ENCODE assay signal across 1 cellular context in the genomic region with DNA sequence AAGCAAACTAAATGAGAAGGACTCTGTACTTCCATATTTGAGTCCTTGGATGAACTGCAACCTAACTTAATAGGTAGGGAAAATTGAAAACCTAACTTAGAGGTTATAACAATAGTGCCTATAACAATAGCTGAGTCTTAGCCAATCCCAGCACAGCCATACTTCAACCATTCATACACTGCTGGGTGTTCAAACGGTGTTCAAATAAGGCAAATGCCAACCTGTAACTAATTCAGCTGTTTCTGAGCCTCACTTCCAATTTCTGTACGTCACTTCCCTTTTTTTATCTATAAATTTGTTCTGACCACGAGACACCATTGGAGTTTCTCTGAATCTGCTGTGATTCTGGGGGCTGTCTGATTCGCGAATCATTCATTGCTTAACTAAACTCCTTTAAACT.
TF ChIP-seq lines count a peak whose summit lies in the region.

No MANE protein-coding gene starts in this region.

TF ChIP-seq in K562, 482 proteins besides CTCF, POLR2A, EP300 and RAD21:
- TF ChIP-seq TEAD4 (IDR thresholded peaks at IDR 0.05; ENCODE audit: low read length) (no peak), TEAD4 (CRISPR knock-in tag; IDR thresholded peaks at IDR 0.05; ENCODE audit: borderline replicate concordance) (no peak), EP400 (IDR thresholded peaks at IDR 0.05) (no peak), RBM39 (optimal IDR thresholded peaks at IDR 0.05; ENCODE audit: low read depth, low read length) (no peak), ZNF217 (CRISPR knock-in tag; IDR thresholded peaks at IDR 0.05) (no peak), ZNF696 (CRISPR knock-in tag; conservative IDR thresholded peaks at IDR 0.05) (no peak), PTBP1 (IDR thresholded peaks at IDR 0.05; ENCODE audit: low read depth, low read length) (no peak), ZNF444 (CRISPR knock-in tag; IDR thresholded peaks at IDR 0.05) (no peak), KDM1A (IDR thresholded peaks at IDR 0.05) (peak in 1 of 2 experiments; percentile 33; a peak in 1 of 4 replicates), CBX3 (IDR thresholded peaks at IDR 0.05; ENCODE audit: borderline replicate concordance in 1 of 2, low read length in 2 of 2) (no peak), SIN3B (IDR thresholded peaks at IDR 0.05; ENCODE audit: low read depth) (no peak), GABPB1 (CRISPR knock-in tag; IDR thresholded peaks at IDR 0.05) (peak; percentile 40; the same call in 1 of the 2 replicates), RBBP5 (IDR thresholded peaks at IDR 0.05; ENCODE audit: borderline replicate concordance, insufficient read depth, low read length, poor library complexity, severe bottlenecking) (no peak), SNRNP70 (optimal IDR thresholded peaks at IDR 0.05; ENCODE audit: low read depth, low read length) (no peak), PYGO2 (tag; IDR thresholded peaks at IDR 0.05) (no peak), CREM (IDR thresholded peaks at IDR 0.05; ENCODE audit: low read depth) (peak; percentile 46), CBX5 (IDR thresholded peaks at IDR 0.05; ENCODE audit: borderline replicate concordance, low read depth) (no peak), SOX6 (IDR thresholded peaks at IDR 0.05) (peak; percentile 54; the same call in 1 of the 2 replicates), MTF1 (CRISPR knock-in tag; IDR thresholded peaks at IDR 0.05; ENCODE audit: borderline replicate concordance) (no peak), ZC3H11A (IDR thresholded peaks at IDR 0.05; ENCODE audit: low read depth, low read length) (no peak), NRF1 (conservative IDR thresholded peaks at IDR 0.05 in 1 of 2, IDR thresholded peaks at IDR 0.05 in 1 of 2) (no peak), TSC22D4 (tag; IDR thresholded peaks at IDR 0.05) (no peak), GABPA (tag; conservative IDR thresholded peaks at IDR 0.05; ENCODE audit: low read depth) (0 out of 2 replicates have a peak, but pooled peaks have one; percentile 26), NCOR1 (IDR thresholded peaks at IDR 0.05) (no peak), ZC3H8 (IDR thresholded peaks at IDR 0.05) (no peak), ZNF766 (CRISPR knock-in tag; conservative IDR thresholded peaks at IDR 0.05) (0 out of 2 replicates have a peak, but pooled peaks have one; percentile 29), ELF1 (tag; IDR thresholded peaks at IDR 0.05) (no peak), SPI1 (IDR thresholded peaks at IDR 0.05; ENCODE audit: borderline replicate concordance, low read depth, low read length) (peak; percentile 94)
- TF ChIP-seq, protein P1, sequence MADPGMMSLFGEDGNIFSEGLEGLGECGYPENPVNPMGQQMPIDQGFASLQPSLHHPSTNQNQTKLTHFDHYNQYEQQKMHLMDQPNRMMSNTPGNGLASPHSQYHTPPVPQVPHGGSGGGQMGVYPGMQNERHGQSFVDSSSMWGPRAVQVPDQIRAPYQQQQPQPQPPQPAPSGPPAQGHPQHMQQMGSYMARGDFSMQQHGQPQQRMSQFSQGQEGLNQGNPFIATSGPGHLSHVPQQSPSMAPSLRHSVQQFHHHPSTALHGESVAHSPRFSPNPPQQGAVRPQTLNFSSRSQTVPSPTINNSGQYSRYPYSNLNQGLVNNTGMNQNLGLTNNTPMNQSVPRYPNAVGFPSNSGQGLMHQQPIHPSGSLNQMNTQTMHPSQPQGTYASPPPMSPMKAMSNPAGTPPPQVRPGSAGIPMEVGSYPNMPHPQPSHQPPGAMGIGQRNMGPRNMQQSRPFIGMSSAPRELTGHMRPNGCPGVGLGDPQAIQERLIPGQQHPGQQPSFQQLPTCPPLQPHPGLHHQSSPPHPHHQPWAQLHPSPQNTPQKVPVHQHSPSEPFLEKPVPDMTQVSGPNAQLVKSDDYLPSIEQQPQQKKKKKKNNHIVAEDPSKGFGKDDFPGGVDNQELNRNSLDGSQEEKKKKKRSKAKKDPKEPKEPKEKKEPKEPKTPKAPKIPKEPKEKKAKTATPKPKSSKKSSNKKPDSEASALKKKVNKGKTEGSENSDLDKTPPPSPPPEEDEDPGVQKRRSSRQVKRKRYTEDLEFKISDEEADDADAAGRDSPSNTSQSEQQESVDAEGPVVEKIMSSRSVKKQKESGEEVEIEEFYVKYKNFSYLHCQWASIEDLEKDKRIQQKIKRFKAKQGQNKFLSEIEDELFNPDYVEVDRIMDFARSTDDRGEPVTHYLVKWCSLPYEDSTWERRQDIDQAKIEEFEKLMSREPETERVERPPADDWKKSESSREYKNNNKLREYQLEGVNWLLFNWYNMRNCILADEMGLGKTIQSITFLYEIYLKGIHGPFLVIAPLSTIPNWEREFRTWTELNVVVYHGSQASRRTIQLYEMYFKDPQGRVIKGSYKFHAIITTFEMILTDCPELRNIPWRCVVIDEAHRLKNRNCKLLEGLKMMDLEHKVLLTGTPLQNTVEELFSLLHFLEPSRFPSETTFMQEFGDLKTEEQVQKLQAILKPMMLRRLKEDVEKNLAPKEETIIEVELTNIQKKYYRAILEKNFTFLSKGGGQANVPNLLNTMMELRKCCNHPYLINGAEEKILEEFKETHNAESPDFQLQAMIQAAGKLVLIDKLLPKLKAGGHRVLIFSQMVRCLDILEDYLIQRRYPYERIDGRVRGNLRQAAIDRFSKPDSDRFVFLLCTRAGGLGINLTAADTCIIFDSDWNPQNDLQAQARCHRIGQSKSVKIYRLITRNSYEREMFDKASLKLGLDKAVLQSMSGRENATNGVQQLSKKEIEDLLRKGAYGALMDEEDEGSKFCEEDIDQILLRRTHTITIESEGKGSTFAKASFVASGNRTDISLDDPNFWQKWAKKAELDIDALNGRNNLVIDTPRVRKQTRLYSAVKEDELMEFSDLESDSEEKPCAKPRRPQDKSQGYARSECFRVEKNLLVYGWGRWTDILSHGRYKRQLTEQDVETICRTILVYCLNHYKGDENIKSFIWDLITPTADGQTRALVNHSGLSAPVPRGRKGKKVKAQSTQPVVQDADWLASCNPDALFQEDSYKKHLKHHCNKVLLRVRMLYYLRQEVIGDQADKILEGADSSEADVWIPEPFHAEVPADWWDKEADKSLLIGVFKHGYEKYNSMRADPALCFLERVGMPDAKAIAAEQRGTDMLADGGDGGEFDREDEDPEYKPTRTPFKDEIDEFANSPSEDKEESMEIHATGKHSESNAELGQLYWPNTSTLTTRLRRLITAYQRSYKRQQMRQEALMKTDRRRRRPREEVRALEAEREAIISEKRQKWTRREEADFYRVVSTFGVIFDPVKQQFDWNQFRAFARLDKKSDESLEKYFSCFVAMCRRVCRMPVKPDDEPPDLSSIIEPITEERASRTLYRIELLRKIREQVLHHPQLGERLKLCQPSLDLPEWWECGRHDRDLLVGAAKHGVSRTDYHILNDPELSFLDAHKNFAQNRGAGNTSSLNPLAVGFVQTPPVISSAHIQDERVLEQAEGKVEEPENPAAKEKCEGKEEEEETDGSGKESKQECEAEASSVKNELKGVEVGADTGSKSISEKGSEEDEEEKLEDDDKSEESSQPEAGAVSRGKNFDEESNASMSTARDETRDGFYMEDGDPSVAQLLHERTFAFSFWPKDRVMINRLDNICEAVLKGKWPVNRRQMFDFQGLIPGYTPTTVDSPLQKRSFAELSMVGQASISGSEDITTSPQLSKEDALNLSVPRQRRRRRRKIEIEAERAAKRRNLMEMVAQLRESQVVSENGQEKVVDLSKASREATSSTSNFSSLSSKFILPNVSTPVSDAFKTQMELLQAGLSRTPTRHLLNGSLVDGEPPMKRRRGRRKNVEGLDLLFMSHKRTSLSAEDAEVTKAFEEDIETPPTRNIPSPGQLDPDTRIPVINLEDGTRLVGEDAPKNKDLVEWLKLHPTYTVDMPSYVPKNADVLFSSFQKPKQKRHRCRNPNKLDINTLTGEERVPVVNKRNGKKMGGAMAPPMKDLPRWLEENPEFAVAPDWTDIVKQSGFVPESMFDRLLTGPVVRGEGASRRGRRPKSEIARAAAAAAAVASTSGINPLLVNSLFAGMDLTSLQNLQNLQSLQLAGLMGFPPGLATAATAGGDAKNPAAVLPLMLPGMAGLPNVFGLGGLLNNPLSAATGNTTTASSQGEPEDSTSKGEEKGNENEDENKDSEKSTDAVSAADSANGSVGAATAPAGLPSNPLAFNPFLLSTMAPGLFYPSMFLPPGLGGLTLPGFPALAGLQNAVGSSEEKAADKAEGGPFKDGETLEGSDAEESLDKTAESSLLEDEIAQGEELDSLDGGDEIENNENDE (IDR thresholded peaks at IDR 0.05; ENCODE audit: low read depth, low read length): no peak
- TF ChIP-seq, protein P2, sequence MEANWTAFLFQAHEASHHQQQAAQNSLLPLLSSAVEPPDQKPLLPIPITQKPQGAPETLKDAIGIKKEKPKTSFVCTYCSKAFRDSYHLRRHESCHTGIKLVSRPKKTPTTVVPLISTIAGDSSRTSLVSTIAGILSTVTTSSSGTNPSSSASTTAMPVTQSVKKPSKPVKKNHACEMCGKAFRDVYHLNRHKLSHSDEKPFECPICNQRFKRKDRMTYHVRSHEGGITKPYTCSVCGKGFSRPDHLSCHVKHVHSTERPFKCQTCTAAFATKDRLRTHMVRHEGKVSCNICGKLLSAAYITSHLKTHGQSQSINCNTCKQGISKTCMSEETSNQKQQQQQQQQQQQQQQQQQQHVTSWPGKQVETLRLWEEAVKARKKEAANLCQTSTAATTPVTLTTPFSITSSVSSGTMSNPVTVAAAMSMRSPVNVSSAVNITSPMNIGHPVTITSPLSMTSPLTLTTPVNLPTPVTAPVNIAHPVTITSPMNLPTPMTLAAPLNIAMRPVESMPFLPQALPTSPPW (CRISPR knock-in tag; IDR thresholded peaks at IDR 0.05): no peak
- TF ChIP-seq, protein P3, sequence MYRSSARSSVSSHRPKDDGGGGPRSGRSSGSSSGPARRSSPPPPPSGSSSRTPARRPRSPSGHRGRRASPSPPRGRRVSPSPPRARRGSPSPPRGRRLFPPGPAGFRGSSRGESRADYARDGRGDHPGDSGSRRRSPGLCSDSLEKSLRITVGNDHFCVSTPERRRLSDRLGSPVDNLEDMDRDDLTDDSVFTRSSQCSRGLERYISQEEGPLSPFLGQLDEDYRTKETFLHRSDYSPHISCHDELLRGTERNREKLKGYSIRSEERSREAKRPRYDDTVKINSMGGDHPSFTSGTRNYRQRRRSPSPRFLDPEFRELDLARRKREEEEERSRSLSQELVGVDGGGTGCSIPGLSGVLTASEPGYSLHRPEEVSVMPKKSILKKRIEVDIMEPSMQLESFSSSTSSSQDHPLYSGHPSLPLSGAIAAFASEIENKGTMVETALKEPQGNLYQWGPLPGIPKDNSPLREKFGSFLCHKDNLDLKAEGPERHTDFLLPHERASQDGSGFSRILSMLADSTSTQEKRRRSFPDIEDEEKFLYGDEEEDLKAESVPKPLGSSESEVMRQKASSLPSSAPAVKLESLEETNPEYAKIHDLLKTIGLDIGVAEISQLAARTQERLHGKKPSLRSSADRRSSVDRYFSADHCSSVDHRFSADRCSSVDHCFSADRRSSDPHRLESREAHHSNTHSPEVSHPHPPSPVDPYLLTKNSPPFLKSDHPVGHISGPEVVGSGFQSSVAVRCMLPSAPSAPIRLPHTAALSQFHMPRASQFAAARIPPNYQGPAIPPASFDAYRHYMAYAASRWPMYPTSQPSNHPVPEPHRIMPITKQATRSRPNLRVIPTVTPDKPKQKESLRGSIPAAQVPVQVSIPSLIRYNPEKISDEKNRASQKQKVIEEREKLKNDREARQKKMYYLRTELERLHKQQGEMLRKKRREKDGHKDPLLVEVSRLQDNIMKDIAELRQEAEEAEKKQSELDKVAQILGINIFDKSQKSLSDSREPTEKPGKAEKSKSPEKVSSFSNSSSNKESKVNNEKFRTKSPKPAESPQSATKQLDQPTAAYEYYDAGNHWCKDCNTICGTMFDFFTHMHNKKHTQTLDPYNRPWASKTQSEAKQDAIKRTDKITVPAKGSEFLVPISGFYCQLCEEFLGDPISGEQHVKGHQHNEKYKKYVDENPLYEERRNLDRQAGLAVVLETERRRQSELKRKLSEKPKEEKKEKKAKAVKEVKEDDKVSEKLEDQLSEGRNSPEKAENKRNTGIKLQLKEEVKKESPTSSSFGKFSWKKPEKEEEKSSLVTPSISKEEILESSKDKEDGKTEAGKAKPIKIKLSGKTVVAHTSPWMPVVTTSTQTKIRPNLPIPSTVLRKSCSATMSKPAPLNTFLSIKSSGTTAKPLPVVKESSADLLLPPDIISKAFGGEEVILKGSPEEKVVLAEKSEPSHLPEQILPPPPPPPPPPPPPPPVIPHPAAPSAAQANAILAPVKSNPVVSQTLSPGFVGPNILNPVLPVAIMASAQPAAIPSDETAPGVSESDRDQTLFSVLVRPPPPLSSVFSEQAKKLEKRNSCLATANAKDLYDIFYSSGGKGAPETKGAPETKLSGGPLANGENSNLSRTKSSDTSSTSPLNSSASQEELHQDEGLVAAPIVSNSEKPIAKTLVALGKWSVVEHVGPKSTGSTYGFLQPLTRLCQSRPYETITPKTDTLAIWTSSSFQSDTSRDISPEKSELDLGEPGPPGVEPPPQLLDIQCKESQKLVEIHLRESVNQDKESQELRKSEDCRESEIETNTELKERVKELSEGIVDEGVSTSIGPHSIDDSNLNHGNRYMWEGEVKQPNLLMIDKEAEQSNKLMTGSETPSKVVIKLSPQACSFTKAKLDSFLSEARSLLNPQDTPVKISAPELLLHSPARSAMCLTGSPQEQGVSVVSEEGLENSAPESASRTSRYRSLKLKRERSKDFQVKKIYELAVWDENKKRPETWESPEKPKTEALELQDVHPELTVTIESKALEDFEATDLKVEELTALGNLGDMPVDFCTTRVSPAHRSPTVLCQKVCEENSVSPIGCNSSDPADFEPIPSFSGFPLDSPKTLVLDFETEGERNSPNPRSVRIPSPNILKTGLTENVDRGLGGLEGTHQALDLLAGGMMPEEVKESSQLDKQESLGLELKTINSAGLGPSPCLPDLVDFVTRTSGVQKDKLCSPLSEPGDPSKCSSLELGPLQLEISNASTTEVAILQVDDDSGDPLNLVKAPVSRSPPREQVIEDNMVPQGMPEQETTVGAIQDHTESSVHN (IDR thresholded peaks at IDR 0.05; ENCODE audit: borderline replicate concordance in 1 of 2, low read depth in 1 of 2): no peak
- TF ChIP-seq, protein P4, sequence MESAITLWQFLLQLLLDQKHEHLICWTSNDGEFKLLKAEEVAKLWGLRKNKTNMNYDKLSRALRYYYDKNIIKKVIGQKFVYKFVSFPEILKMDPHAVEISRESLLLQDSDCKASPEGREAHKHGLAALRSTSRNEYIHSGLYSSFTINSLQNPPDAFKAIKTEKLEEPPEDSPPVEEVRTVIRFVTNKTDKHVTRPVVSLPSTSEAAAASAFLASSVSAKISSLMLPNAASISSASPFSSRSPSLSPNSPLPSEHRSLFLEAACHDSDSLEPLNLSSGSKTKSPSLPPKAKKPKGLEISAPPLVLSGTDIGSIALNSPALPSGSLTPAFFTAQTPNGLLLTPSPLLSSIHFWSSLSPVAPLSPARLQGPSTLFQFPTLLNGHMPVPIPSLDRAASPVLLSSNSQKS (CRISPR knock-in tag; IDR thresholded peaks at IDR 0.05): no peak
